8 cellular contexts compared by ENCODE assay signal in the genomic region with DNA sequence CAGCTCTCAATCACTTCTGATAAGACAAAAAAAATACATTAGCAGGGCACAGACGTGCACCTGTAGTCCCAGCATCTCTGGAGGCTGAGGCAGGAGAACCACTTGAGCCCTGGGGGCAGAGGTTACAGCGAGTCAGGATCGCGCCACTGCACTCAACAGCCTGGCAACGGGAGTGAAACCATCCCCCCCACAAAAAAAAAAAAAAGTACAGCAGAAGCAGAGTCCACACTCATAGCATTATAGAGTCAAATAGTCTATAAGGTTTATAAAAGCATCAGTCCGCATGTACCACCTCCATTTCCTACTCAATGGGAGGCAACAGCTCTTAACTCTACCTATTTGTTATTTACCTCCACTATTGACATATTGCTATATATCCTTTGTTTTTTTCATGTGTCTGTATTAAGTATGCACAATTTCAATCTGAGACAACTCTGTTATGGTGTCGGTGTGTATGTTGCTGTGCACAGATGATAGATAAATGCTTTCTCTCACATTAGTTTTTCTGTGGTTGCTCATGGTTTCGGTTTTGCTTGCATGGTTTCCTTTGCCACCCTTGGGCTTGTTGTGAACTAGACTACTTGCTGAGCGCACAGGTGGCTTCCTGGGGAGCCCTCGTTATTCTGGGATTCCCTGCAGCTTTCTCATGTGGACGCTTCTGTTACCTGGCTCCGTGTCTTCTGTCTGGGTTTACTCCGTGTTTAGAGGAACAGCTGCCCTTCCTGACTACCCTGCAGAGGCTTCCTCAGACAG. TPM values are rescaled to one million over a fixed set of nuclear protein-coding genes. Genes with fewer than 3 reads are reported as not detected.
DNase-seq lines count a peak whose midpoint lies in the region; ATAC-seq and TF ChIP-seq lines count a peak whose summit lies in the region.

No MANE protein-coding gene starts in this region.

- peak; percentile 97 for ATAC-seq in GM21619 (IDR thresholded peaks at IDR 0.05; ENCODE audit: unreplicated experiment)

- DNase-seq in GM13976 (ENCODE audit: low spot score) = peak; percentile 74
- DNase-seq in NAMALWA (ENCODE audit: low spot score) = peak; percentile 64
- DNase-seq in activated naive CD4-positive, alpha-beta T cell treated with anti-CD3 and anti-CD28 coated beads, Interleukin-2, amount 50 U/mL, for 16 hours = peak; percentile 50
- peak in 4 of 6 experiments; percentile 27 to 71 (median 52) for DNase-seq in stimulated activated naive CD4-positive, alpha-beta T cell (lab: John Stamatoyannopoulos, UW)
- no peak for DNase-seq in cerebellum (ENCODE audit: low spot score)
- no peak for DNase-seq in SKM-1 (lab: John Stamatoyannopoulos, UW; ENCODE audit: unreplicated experiment)
- no peak for DNase-seq in medulla oblongata (ENCODE audit: extremely low spot score)

- no peak for TF ChIP-seq CTCF in GM13976 (IDR thresholded peaks at IDR 0.05; ENCODE audit: borderline replicate concordance, control extremely low read depth, extremely low read depth, insufficient read depth, missing control alignments)

- in situ Hi-C loops in GM13976 (cut with MboI; ENCODE audit: low sequenced_read_pairs, unreplicated experiment) = no loop called here

RNA-seq across cellular contexts. Expression of gene PROSER2, which starts 40.4 kb away (rescaled TPM):
- total RNA-seq in cerebellum = 0.64 TPM

Comparison
In these comparisons a context has a peak if more than half of its experiments do, and no peak if none do; other contexts are left out.
1. DNase-seq: peak in GM13976 (single experiment), NAMALWA (single experiment), activated naive CD4-positive, alpha-beta T cell treated with anti-CD3 and anti-CD28 coated beads, Interleukin-2, amount 50 U/mL, for 16 hours (single experiment) and stimulated activated naive CD4-positive, alpha-beta T cell (4 of 6); none in cerebellum (single experiment), SKM-1 (single experiment) and medulla oblongata (single experiment).